16 cellular contexts compared by ENCODE assay signal in genomic region chr2:235054497-235054896, GRCh38.
DNase-seq lines count a peak whose midpoint lies in the region; ATAC-seq and TF ChIP-seq lines count a peak whose summit lies in the region.
"Had no signal": no experiment of that assay in that cellular context is flagged by ENCODE, and none has a peak within 500 bp of the region (broad histone marks: within the 10 kb centered on the region; RNA-seq: fewer than 3 reads in every experiment).

No MANE protein-coding gene starts in this region.

- DNase-seq in cardiac muscle cell (ENCODE audit: low read depth in 1 of 2, low spot score in 1 of 2) (no peak), left ventricle myocardium superior (no peak), body of pancreas (no peak), mesenteric fat pad (ENCODE audit: low spot score) (peak; percentile 69), GF-D8 (lab: John Stamatoyannopoulos, UW) (no peak), adrenal gland (no peak)
- DNase-seq: DMS79 treated with DMSO at 0.1 percent for 48 hours, NCI-H1105 treated with DMSO at 0.1 percent for 48 hours, NCI-H1694 treated with DMSO at 0.1 percent for 48 hours, NCI-H2107, NCI-H2227 treated with DMSO at 0.1 percent for 48 hours, NCI-H524 treated with DMSO at 0.1 percent for 48 hours, SHP77 treated with DMSO at 0.1 percent for 48 hours had no signal

- H3K9me3 ChIP-seq in cardiac muscle cell (ENCODE audit: low read depth) (no peaks in the 10 kb centered on the region), body of pancreas (no peaks in the 10 kb centered on the region), adrenal gland (replicated peaks in 1 of 3) (no peaks in the 10 kb centered on the region)
- H3K9me3 ChIP-seq: BLaER1 had no signal

- peak overlapping the region; percentile 67 for H3K27ac ChIP-seq in cardiac muscle cell
- H3K27ac ChIP-seq in body of pancreas = peak overlapping the region in 3 of 4 donors; percentile 11 to 37 (median 20)
- no peak overlapping the region for H3K27ac ChIP-seq in adrenal gland
- H3K27ac ChIP-seq: BLaER1 had no signal

- H3K4me1 ChIP-seq in cardiac muscle cell (ENCODE audit: low read depth) (peaks cover 8% of the 10 kb centered on the region), body of pancreas (peaks cover 46% of the 10 kb centered on the region), adrenal gland (replicated peaks in 1 of 2) (peaks cover 0 to 11% of the 10 kb centered on the region in 2 donors)

- ATAC-seq in left ventricle myocardium superior (no peak), body of pancreas (no peak), GM21367 (IDR thresholded peaks at IDR 0.05; ENCODE audit: unreplicated experiment) (no peak), HG02763 (IDR thresholded peaks at IDR 0.05; ENCODE audit: unreplicated experiment) (no peak)

- WGBS in body of pancreas, 2 donors = 59 to 80% methylated on average over 4 to 5 of the region's 5 CpGs
- 74 to 100% (median 85%) methylated on average over 3 to 5 of the region's 5 CpGs for WGBS in adrenal gland, 4 donors

- no peaks in the 10 kb centered on the region for H3K27me3 ChIP-seq in cardiac muscle cell
- H3K27me3 ChIP-seq in body of pancreas = no peaks in the 10 kb centered on the region
- no peaks in the 10 kb centered on the region for H3K27me3 ChIP-seq in adrenal gland
- H3K27me3 ChIP-seq: BLaER1 had no signal

- intact Hi-C loops in left ventricle myocardium superior (cut with micrococcal nuclease) = no loop called here
- intact Hi-C loops in body of pancreas (cut with DNase I) = no loop called here
- intact Hi-C loops in adrenal gland (cut with DNase I) = loop anchor here in 1 of 2 donors (5.0 to 10.0 kb wide), 2 partner anchors 170 to 502 kb away; no protein-coding TSS in a partner anchor

- H3K36me3 ChIP-seq in cardiac muscle cell (peaks cover 19% of the 10 kb centered on the region), body of pancreas (replicated peaks in 1 of 2; ENCODE audit: insufficient read depth in 1 of 2, low read depth in 2 of 2) (peaks cover 0 to 10% of the 10 kb centered on the region in 2 donors), adrenal gland (replicated peaks in 1 of 2) (peaks cover 0 to 13% of the 10 kb centered on the region in 2 donors)
- H3K36me3 ChIP-seq: BLaER1 had no signal

- TF ChIP-seq CTCF in cardiac muscle cell (IDR thresholded peaks at IDR 0.05; ENCODE audit: low read depth, low read length) (no peak), body of pancreas (IDR thresholded peaks at IDR 0.05) (no peak), adrenal gland (IDR thresholded peaks at IDR 0.05) (no peak)

- H3K4me3 ChIP-seq in cardiac muscle cell = no peak overlapping the region
- no peak overlapping the region for H3K4me3 ChIP-seq in body of pancreas
- H3K4me3 ChIP-seq in adrenal gland = no peak overlapping the region
- H3K4me3 ChIP-seq: BLaER1 had no signal

- TF ChIP-seq POLR2A in body of pancreas (IDR thresholded peaks at IDR 0.05) = no peak
- no peak for TF ChIP-seq POLR2A in adrenal gland (IDR thresholded peaks at IDR 0.05)

Comparison
In these comparisons a context has a peak if more than half of its experiments do, and no peak if none do; other contexts are left out.
1. H3K27ac ChIP-seq: peak in cardiac muscle cell (single experiment) and body of pancreas (3 of 4); none in adrenal gland (0 of 5).